In the genomic region with DNA sequence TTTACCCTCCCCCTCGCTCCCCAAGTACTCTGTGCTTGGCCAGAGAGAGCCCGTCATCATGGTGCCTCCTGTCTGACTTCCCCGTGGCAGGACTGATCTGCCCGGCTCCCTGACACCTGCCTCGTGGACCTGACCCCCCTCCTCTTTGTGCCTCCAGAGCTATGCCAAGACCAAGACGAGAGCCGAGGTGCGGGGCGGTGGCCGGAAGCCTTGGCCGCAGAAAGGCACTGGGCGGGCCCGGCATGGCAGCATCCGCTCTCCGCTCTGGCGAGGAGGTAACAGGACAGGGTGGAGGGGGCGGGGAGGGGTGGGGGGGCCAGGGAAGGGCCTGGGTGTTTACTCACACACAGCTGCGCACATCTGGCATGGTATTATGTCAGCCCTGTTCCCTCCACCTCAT, we compare ENCODE assay signal across 1 cellular context.
TF ChIP-seq lines count a peak whose summit lies in the region.

No MANE protein-coding gene starts in this region.

TF ChIP-seq in HepG2, 621 proteins besides CTCF, POLR2A, EP300 and RAD21:
- TF ChIP-seq ARNTL (CRISPR knock-in tag; IDR thresholded peaks at IDR 0.05) (no peak), AGO2 (optimal IDR thresholded peaks at IDR 0.05; ENCODE audit: low read depth, low read length) (peak; percentile 41)
TF ChIP-seq in HepG2: peak in this region for 1.
